ENCODE assay signal across 8 cellular contexts in the genomic region with DNA sequence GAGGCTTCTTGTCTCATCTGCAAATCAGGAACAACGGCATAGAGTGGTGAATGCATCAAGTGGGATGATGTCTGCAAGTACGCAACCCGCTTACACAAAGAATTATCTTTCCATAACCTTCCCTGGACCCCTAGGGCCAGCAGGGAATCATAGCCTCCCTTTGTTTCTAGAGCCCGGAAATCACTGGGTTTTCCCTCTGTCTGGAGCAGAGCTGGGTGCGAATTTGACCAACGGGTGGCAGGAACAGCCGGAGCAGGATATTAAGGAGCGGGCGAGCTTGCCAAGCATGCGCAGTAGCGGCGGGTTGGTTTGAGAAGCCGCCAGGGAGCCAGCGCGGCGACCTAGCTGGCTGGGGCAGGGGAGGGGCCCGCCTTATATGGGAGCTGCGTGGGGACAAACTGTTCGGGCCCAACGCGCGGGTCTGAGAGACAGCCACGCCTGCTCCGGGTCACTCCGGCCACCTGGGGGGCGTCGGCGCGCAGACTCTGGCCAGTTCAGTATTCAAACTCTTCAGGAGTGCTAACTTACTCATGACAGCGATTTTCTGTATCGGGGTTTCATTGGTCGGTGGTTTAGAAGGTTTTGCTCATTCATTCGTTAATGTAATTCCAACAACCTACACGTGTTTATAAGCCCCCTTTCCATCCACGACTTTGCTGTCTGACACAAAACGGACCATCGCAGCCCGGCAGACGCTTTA. TPM values are rescaled to one million over a fixed set of nuclear protein-coding genes. Genes with fewer than 3 reads are reported as not detected.
DNase-seq lines count a peak whose midpoint lies in the region; ATAC-seq and TF ChIP-seq lines count a peak whose summit lies in the region.

No MANE protein-coding gene starts in this region.

- H3K4me1 Mint-ChIP-seq in activated CD4-positive, alpha-beta memory T cell treated with anti-CD3 and anti-CD28 coated beads, Interleukin-2, amount 10 ng/mL, durations not matched to agents 7 days and 5 days, result peaks cover 43% of the 10 kb centered on the region

- peak overlapping the region; percentile 83 for H3K4me3 Mint-ChIP-seq in activated CD4-positive, alpha-beta memory T cell treated with anti-CD3 and anti-CD28 coated beads, Interleukin-2, amount 10 ng/mL, durations not matched to agents 7 days and 5 days

- no peaks in the 10 kb centered on the region for H3K9me3 Mint-ChIP-seq in activated CD4-positive, alpha-beta memory T cell treated with anti-CD3 and anti-CD28 coated beads, Interleukin-2, amount 10 ng/mL, durations not matched to agents 7 days and 5 days

- peak; percentile 69 to 95 for DNase-seq in NCI-H526 (lab: John Stamatoyannopoulos, UW)
- DNase-seq in activated CD4-positive, alpha-beta memory T cell treated with anti-CD3 and anti-CD28 coated beads, Interleukin-2, amount 10 ng/mL, durations not matched to agents 7 days and 5 days, result peak; percentile 87
- peak; percentile 94 for DNase-seq in lower lobe of right lung
- peak; percentile 79 for DNase-seq in stimulated activated CD4-positive, alpha-beta T cell treated with anti-CD3 and anti-CD28 coated beads, Interleukin-4, amount 100 ng/mL, for 24 hours

- H3K36me3 ChIP-seq in ectodermal cell (ENCODE audit: control insufficient read depth, insufficient read depth, low read length), result no peaks in the 10 kb centered on the region
- no peaks in the 10 kb centered on the region for H3K36me3 ChIP-seq in lower lobe of right lung

- CTCF ChIA-PET in activated CD4-positive, alpha-beta memory T cell treated with anti-CD3 and anti-CD28 coated beads, Interleukin-2, amount 10 ng/mL, durations not matched to agents 7 days and 5 days (lab: Charles Lee), result interaction anchor here (0.7 to 1.1 kb wide), 4 partner anchors 28 to 1108 kb away, joined by 3 read pairs; a partner anchor contains a TSS

- H3K4me1 ChIP-seq in ectodermal cell (ENCODE audit: control insufficient read depth, insufficient read depth, low read length) (peaks cover 16% of the 10 kb centered on the region), lower lobe of right lung (peaks cover 30% of the 10 kb centered on the region)

- intact Hi-C loops in lower lobe of right lung (cut with DNase I), result no loop called here

- WGBS in ectodermal cell, 2 experiments, result 10% methylated on average over 39 of the region's 39 CpGs

- H3K27me3 Mint-ChIP-seq in activated CD4-positive, alpha-beta memory T cell treated with anti-CD3 and anti-CD28 coated beads, Interleukin-2, amount 10 ng/mL, durations not matched to agents 7 days and 5 days, result no peaks in the 10 kb centered on the region

- H3K9me3 ChIP-seq in ectodermal cell (ENCODE audit: control insufficient read depth, low read length) (no peaks in the 10 kb centered on the region), lower lobe of right lung (no peaks in the 10 kb centered on the region)

- ATAC-seq in GM18519 (IDR thresholded peaks at IDR 0.05; ENCODE audit: low FRiP score, unreplicated experiment), result peak; percentile 62
- ATAC-seq in HG03039 (IDR thresholded peaks at IDR 0.05; ENCODE audit: unreplicated experiment), result peak; percentile 73
- peak; percentile 86 to 90 for ATAC-seq in lower lobe of right lung

- H3K27ac ChIP-seq in 22Rv1, result peak overlapping the region; percentile 97
- H3K27ac ChIP-seq in ectodermal cell (ENCODE audit: insufficient read depth, low read depth, low read length, poor library complexity, severe bottlenecking), result peak overlapping the region; percentile 58
- peak overlapping the region; percentile 63 for H3K27ac ChIP-seq in lower lobe of right lung

- POLR2A ChIA-PET in activated CD4-positive, alpha-beta memory T cell treated with anti-CD3 and anti-CD28 coated beads, Interleukin-2, amount 10 ng/mL, durations not matched to agents 7 days and 5 days (lab: Charles Lee), result interaction anchor here (0.8 to 1.7 kb wide), 3 partner anchors 9 to 158 kb away, joined by 3 to 6 read pairs (median 4); a partner anchor contains a TSS

- no peaks in the 10 kb centered on the region for H3K36me3 Mint-ChIP-seq in activated CD4-positive, alpha-beta memory T cell treated with anti-CD3 and anti-CD28 coated beads, Interleukin-2, amount 10 ng/mL, durations not matched to agents 7 days and 5 days (ENCODE audit: low read depth)

- TF ChIP-seq CTCF in 22Rv1 (IDR thresholded peaks at IDR 0.05) (no peak), lower lobe of right lung (IDR thresholded peaks at IDR 0.05) (no peak)

- H3K4me3 ChIP-seq in ectodermal cell (ENCODE audit: insufficient read depth, low read depth, low read length) (peak overlapping the region; percentile 47), lower lobe of right lung (peak overlapping the region; percentile 90)

- H3K27ac Mint-ChIP-seq in activated CD4-positive, alpha-beta memory T cell treated with anti-CD3 and anti-CD28 coated beads, Interleukin-2, amount 10 ng/mL, durations not matched to agents 7 days and 5 days, result peak overlapping the region; percentile 71

- H3K27me3 ChIP-seq in ectodermal cell (ENCODE audit: control insufficient read depth, insufficient read depth, low read length, poor library complexity, severe bottlenecking), result no peaks in the 10 kb centered on the region
- no peaks in the 10 kb centered on the region for H3K27me3 ChIP-seq in lower lobe of right lung (ENCODE audit: low read depth)

RNA-seq across cellular contexts. Expression of a gene that starts 1.6 kb away (rescaled TPM):
- total RNA-seq in activated CD4-positive, alpha-beta memory T cell treated with anti-CD3 and anti-CD28 coated beads, Interleukin-2, amount 10 ng/mL, durations not matched to agents 7 days and 5 days, result 1 to 10 TPM; 8.8 to 8.9 TPM
- 10.1 TPM for polyA plus RNA-seq in ectodermal cell (2013, experiment 1 of 4)
- polyA plus RNA-seq in ectodermal cell (2013, experiment 2 of 4), result 10.1 TPM
- 9.6 TPM for polyA plus RNA-seq in ectodermal cell (2013, experiment 3 of 4)
- 9.1 TPM for polyA plus RNA-seq in ectodermal cell (2013, experiment 4 of 4)
- total RNA-seq in lower lobe of right lung, result 25.1 TPM

Comparison
In these comparisons a context has a peak if more than half of its experiments do, and no peak if none do; other contexts are left out.
1. Peak in every context shown above with its lines: DNase-seq, ATAC-seq, H3K4me3 ChIP-seq and H3K27ac ChIP-seq.